8 cellular contexts compared by ENCODE assay signal in genomic region chr1:152048641-152048970, GRCh38. TPM values are rescaled to one million over a fixed set of nuclear protein-coding genes. Genes with fewer than 3 reads are reported as not detected.
A peak's percentile ranks its signal among the peaks of the same experiment; 100 is the strongest.
DNase-seq lines count a peak whose midpoint lies in the region; ATAC-seq, FAIRE-seq and TF ChIP-seq lines count a peak whose summit lies in the region.

No MANE protein-coding gene starts in this region.

- H3K27me3 Mint-ChIP-seq in T-helper 17 cell, result peaks cover 9% of the 10 kb centered on the region

- H3K4me3 Mint-ChIP-seq in T-helper 17 cell, result peak overlapping the region; percentile 86

- peak overlapping the region; percentile 98 for H3K27ac Mint-ChIP-seq in T-helper 17 cell

- peaks cover 27% of the 10 kb centered on the region for H3K4me1 Mint-ChIP-seq in T-helper 17 cell

- H3K9me3 ChIP-seq in T-helper 17 cell (ENCODE audit: control insufficient read depth, low read length, poor library complexity, severe bottlenecking), result no peaks in the 10 kb centered on the region
- H3K9me3 ChIP-seq in gastroesophageal sphincter, result no peaks in the 10 kb centered on the region
- no peaks in the 10 kb centered on the region for H3K9me3 ChIP-seq in skeletal muscle tissue (ENCODE audit: control insufficient read depth in 3 of 3, low read length in 3 of 3)

- no peak for DNase-seq in T-helper 17 cell
- no peak for DNase-seq in islet precursor cell
- no peak for DNase-seq in D721Med (ENCODE audit: insufficient read length, low spot score)
- DNase-seq in medulla oblongata (ENCODE audit: extremely low spot score), result no peak

- H3K4me3 ChIP-seq in gastroesophageal sphincter (peak overlapping the region in 1 of 2 donors; percentile 23), skeletal muscle tissue (ENCODE audit: low read length in 3 of 3) (no peak overlapping the region)

- H3K27ac ChIP-seq in gastroesophageal sphincter, result peak overlapping the region; percentile 80 to 90 (median 86)
- H3K27ac ChIP-seq in skeletal muscle tissue (ENCODE audit: low read depth, low read length), result peak overlapping the region; percentile 85

- 43 to 50% methylated on average over 1 to 3 of the region's 3 CpGs for WGBS in gastroesophageal sphincter (ENCODE audit: low coverage in 1 of 2), 2 donors

- H3K27me3 ChIP-seq in gastroesophageal sphincter, result peaks cover 4% of the 10 kb centered on the region
- peaks cover 0 to 7% (median 4%) of the 10 kb centered on the region in 3 donors for H3K27me3 ChIP-seq in skeletal muscle tissue (ENCODE audit: control insufficient read depth in 3 of 3, insufficient read depth in 3 of 3, low read length in 3 of 3)

- no peaks in the 10 kb centered on the region for H3K36me3 Mint-ChIP-seq in T-helper 17 cell (ENCODE audit: low read depth)

- no peak for FAIRE-seq in D721Med (lab: Jason Lieb, UNC)

- H3K9ac ChIP-seq in skeletal muscle tissue (ENCODE audit: low read depth in 1 of 3, low read length in 3 of 3), result peak overlapping the region in 2 of 3 donors; percentile 35 to 74

- TF ChIP-seq POLR2A in gastroesophageal sphincter (IDR thresholded peaks at IDR 0.05), result no peak

- peak; percentile 7 for ATAC-seq in GM18861 (IDR thresholded peaks at IDR 0.05; ENCODE audit: unreplicated experiment)
- no peak for ATAC-seq in T-helper 17 cell
- no peak for ATAC-seq in gastroesophageal sphincter
- no peak for ATAC-seq in GM19328 (IDR thresholded peaks at IDR 0.05; ENCODE audit: unreplicated experiment)

- H3K36me3 ChIP-seq in gastroesophageal sphincter (no peaks in the 10 kb centered on the region), skeletal muscle tissue (ENCODE audit: control insufficient read depth in 3 of 3, insufficient read depth in 3 of 3, low read length in 3 of 3) (no peaks in the 10 kb centered on the region)

- TF ChIP-seq EP300 in gastroesophageal sphincter (IDR thresholded peaks at IDR 0.05), result no peak

- peaks cover 2 to 20% (median 4%) of the 10 kb centered on the region in 3 donors for H3K4me1 ChIP-seq in gastroesophageal sphincter
- H3K4me1 ChIP-seq in skeletal muscle tissue (ENCODE audit: control insufficient read depth in 3 of 3, insufficient read depth in 3 of 3, low read length in 3 of 3), result peaks cover 13 to 15% (median 13%) of the 10 kb centered on the region in 3 donors

- TF ChIP-seq CTCF in gastroesophageal sphincter (IDR thresholded peaks at IDR 0.05) (no peak), D721Med (IDR thresholded peaks at IDR 0.05; ENCODE audit: insufficient read depth, missing control alignments) (no peak)

RNA-seq across cellular contexts. Expression of gene S100A11, which starts 11.8 kb away (rescaled TPM):
- total RNA-seq in T-helper 17 cell (100 to 1,000 TPM in 1 of 2 donors, 10 to 100 TPM in 1; 76.4 to 117 TPM), gastroesophageal sphincter (100 to 1,000 TPM in 3 of 4 donors, 10 to 100 TPM in 1; 41.9 to 183 (median 125) TPM), skeletal muscle tissue (10.4 TPM)

RNA-seq across cellular contexts. Expression of gene TCHHL1, which starts 40.3 kb away (rescaled TPM):
- total RNA-seq in T-helper 17 cell, result not detected
- total RNA-seq in gastroesophageal sphincter, result not detected
- not detected for total RNA-seq in skeletal muscle tissue

RNA-seq across cellular contexts. Expression of gene S100A10, which starts 54.9 kb away (rescaled TPM):
- total RNA-seq in T-helper 17 cell, result 100 to 1,000 TPM; 317 to 349 TPM
- 100 to 1,000 TPM in 2 of 4 donors, 10 to 100 TPM in 2; 57.6 to 155 (median 106) TPM for total RNA-seq in gastroesophageal sphincter
- 43.8 TPM for total RNA-seq in skeletal muscle tissue
